8 cellular contexts compared by ENCODE assay signal in the genomic region with DNA sequence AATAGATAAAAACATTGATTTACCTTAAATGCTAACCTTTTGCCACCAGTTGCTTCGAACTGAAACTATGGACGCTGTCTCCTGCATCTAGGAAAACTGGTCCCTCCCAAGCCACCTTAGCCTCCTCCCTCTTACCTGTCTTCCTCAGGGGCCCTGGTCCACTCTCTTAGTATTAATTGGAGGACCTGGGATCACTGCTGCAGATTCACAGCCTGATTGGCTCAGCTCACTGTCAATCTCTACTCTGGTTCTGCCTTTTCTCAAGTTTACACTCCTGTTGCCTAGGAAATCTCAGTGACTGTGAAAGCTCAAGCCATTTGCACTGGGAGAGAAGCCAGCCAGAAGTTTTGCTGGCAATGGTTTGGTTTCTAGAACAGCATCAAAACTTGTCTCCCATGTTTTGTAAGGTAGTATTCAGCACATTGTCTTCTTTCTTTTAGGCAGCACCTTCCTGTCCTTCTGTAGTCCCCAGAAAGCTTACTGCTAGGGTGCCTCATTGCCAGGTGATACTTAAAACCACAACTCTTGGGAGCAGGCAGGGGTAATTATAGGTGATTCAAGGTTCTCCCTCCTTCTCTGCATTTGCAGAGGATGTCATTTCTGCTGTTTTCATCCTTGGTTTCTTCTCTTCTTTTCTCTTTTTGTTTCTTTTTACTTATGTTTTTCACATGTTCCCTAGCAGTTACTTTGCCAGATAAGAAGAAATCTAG. TPM values are rescaled to one million over a fixed set of nuclear protein-coding genes. Genes with fewer than 3 reads are reported as not detected.
A peak's percentile ranks its signal among the peaks of the same experiment; 100 is the strongest.
DNase-seq lines count a peak whose midpoint lies in the region; ATAC-seq and TF ChIP-seq lines count a peak whose summit lies in the region.

CAPSL (minus strand) TSS at position 105 of the 710 bp plus-strand sequence. CDS start 17,502 bp downstream, outside the sequence.

- ATAC-seq in HG03460 (IDR thresholded peaks at IDR 0.05; ENCODE audit: unreplicated experiment) = no peak
- no peak for ATAC-seq in HG03045 (IDR thresholded peaks at IDR 0.05; ENCODE audit: unreplicated experiment)

- H3K4me3 ChIP-seq in fibroblast of pulmonary artery (replicated peaks; ENCODE audit: low read depth, low read length) (no peak within 1 kb of the TSS), retinal pigment epithelial cell (ENCODE audit: low read length) (no peak within 1 kb of the TSS)

- peak; percentile 81 for DNase-seq in H4 (ENCODE audit: low spot score)
- peak; percentile 17 for DNase-seq in NOMO-1 treated with dmso at 0.1 percent for 144 hours (lab: John Stamatoyannopoulos, UW; ENCODE audit: unreplicated experiment)
- peak; percentile 48 for DNase-seq in fibroblast of pulmonary artery (ENCODE audit: low read depth)
- peak; percentile 79 for DNase-seq in retinal pigment epithelial cell (ENCODE audit: low read depth)
- no peak for DNase-seq in SHP77 treated with DMSO at 0.1 percent for 48 hours (lab: John Stamatoyannopoulos, UW)
- no peak for DNase-seq in stimulated activated CD4-positive, alpha-beta T cell treated with anti-CD3 and anti-CD28 coated beads, Interleukin-4, amount 100 ng/mL, for 24 hours

- no peak for TF ChIP-seq CTCF in fibroblast of pulmonary artery (IDR thresholded peaks at IDR 0.05; ENCODE audit: low read length, missing control alignments)
- TF ChIP-seq CTCF in retinal pigment epithelial cell (conservative IDR thresholded peaks at IDR 0.05; ENCODE audit: low read depth, low read length) = no peak

RNA-seq across cellular contexts. Expression of gene CAPSL, which starts in this region (rescaled TPM):
- total RNA-seq in H4 (2014; rRNA removed; shearing (Covaris generic)) = not detected in 2 replicates

Comparison
In these comparisons a context has a peak if more than half of its experiments do, and no peak if none do; other contexts are left out.
1. Peak in DNase-seq in H4; RNA of the gene not detected or under 1 TPM.
2. DNase-seq: peak in NOMO-1 treated with dmso at 0.1 percent for 144 hours (single experiment), fibroblast of pulmonary artery (single experiment) and retinal pigment epithelial cell (single experiment); none in SHP77 treated with DMSO at 0.1 percent for 48 hours (single experiment) and stimulated activated CD4-positive, alpha-beta T cell treated with anti-CD3 and anti-CD28 coated beads, Interleukin-4, amount 100 ng/mL, for 24 hours (single experiment).